20 cellular contexts compared by ENCODE assay signal in the genomic region with DNA sequence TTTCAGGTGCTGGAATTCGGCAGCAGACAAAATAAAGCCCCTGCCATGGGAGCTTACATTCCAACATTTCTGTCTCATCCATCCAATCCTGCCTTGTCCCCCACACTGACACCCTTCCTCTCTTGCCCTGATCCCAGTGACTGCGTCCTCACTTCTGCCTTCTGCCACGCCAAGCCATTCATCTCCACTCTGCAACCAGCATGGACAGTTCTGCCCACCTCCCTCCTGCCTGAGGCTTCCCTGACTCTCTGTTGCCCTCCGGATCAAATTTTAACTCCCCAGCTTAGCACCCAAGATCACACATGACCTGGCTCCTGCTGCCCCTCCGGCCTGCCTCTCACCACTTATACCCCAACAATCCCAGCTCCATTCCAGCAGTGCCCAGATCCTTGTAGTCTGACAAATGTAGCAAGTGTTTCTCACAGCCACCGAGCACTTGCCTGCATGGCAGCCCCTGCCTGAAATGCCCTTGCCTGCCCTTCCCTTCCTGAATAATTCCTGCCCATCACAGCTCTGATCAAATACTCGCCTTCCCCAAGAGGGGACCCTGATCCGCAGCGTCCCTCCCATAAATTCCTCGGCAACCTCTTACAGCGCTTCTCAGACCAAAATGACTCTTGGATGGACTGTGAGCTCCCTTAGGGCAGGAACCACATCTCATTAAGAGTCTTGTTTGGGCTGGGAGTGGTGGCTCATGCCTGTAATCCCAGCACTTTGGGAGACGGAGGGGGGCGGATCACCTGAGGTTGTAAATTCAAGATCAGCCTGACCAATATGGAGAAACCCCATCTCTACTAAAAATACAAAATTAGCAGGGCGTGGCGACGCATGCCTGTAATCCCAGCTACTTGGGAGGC. TPM values are rescaled to one million over a fixed set of nuclear protein-coding genes. Genes with fewer than 3 reads are reported as not detected.
A peak's percentile ranks its signal among the peaks of the same experiment; 100 is the strongest.
DNase-seq lines count a peak whose midpoint lies in the region; ATAC-seq and TF ChIP-seq lines count a peak whose summit lies in the region.
"Had no signal": no experiment of that assay in that cellular context is flagged by ENCODE, and none has a peak within 500 bp of the region (broad histone marks: within the 10 kb centered on the region; RNA-seq: fewer than 3 reads in every experiment).

No MANE protein-coding gene starts in this region.

- H3K27ac ChIP-seq in CD4-positive, alpha-beta T cell (ENCODE audit: low read depth, low read length) = no peak overlapping the region
- H3K27ac ChIP-seq: ascending aorta, colonic mucosa, sigmoid colon had no signal

- H3K27ac Mint-ChIP-seq in CD4-positive, alpha-beta T cell = peak overlapping the region; percentile 18
- H3K27ac Mint-ChIP-seq in T-cell (peak overlapping the region in 1 of 2 donors; percentile 12), nephron (peak overlapping the region; percentile 23 to 64 (median 29))
- H3K27ac Mint-ChIP-seq: activated CD4-positive, alpha-beta T cell treated with anti-CD3 and anti-CD28 coated beads for 36 hours had no signal

- H3K4me1 Mint-ChIP-seq in CD4-positive, alpha-beta T cell (ENCODE audit: low read depth) = peaks cover 11% of the 10 kb centered on the region
- H3K4me1 Mint-ChIP-seq in T-cell = peaks cover 16 to 23% (median 19%) of the 10 kb centered on the region in 3 donors
- H3K4me1 Mint-ChIP-seq in nephron = peaks cover 39% of the 10 kb centered on the region

- no peaks in the 10 kb centered on the region for H3K27me3 ChIP-seq in CD4-positive, alpha-beta T cell (ENCODE audit: control insufficient read depth, insufficient read depth, low read length)
- H3K27me3 ChIP-seq: ascending aorta, colonic mucosa, sigmoid colon had no signal

- intact Hi-C loops in CD4-positive, alpha-beta T cell (cut with DNase I, micrococcal nuclease) = no loop called here

- ATAC-seq in CD4-positive, alpha-beta T cell (ENCODE audit: poor library complexity) = no peak
- no peak for ATAC-seq in T-cell (replicated peaks in 1 of 4)
- ATAC-seq: activated CD4-positive, alpha-beta T cell treated with anti-CD3 and anti-CD28 coated beads for 36 hours; left cardiac atrium had no signal

- H3K4me3 Mint-ChIP-seq in CD4-positive, alpha-beta T cell = peak overlapping the region; percentile 74
- H3K4me3 Mint-ChIP-seq in T-cell = peak overlapping the region; percentile 17 to 43 (median 26)
- peak overlapping the region; percentile 10 to 39 (median 20) for H3K4me3 Mint-ChIP-seq in nephron
- H3K4me3 Mint-ChIP-seq: activated CD4-positive, alpha-beta T cell treated with anti-CD3 and anti-CD28 coated beads for 36 hours had no signal

- DNase-seq in CD4-positive, alpha-beta T cell = no peak
- DNase-seq in T-cell = no peak
- no peak for DNase-seq in GM13977 (ENCODE audit: low spot score)
- DNase-seq in stimulated activated CD4-positive, alpha-beta T cell treated with anti-CD3 and anti-CD28 coated beads, Interleukin-15, amount 100 ng/mL, for 24 hours = no peak
- no peak for DNase-seq in NCI-H2029 treated with DMSO at 0.1 percent for 48 hours (lab: John Stamatoyannopoulos, UW)
- DNase-seq: activated CD4-positive, alpha-beta T cell treated with anti-CD3 and anti-CD28 coated beads for 36 hours; activated gamma-delta T cell; colonic mucosa; DND-41; Kasumi-1; left cardiac atrium; midbrain; NCI-H1105 treated with DMSO at 0.1 percent for 48 hours; NCI-H748 treated with DMSO at 0.1 percent for 48 hours; OCI-M1; sigmoid colon; stimulated activated CD4-positive, alpha-beta T cell treated with anti-CD3 and anti-CD28 coated beads, Interleukin-2, amount 100 ng/mL, for 48 hours had no signal

- TF ChIP-seq CTCF in CD4-positive, alpha-beta T cell (IDR thresholded peaks at IDR 0.05) = no peak
- TF ChIP-seq CTCF in nephron (IDR thresholded peaks at IDR 0.05; ENCODE audit: unreplicated experiment in 3 of 3) = no peak
- TF ChIP-seq CTCF in GM13977 (IDR thresholded peaks at IDR 0.05; ENCODE audit: extremely low read depth, insufficient read depth, missing control alignments) = no peak

- no peaks in the 10 kb centered on the region for H3K36me3 Mint-ChIP-seq in CD4-positive, alpha-beta T cell (ENCODE audit: low read depth)
- H3K36me3 Mint-ChIP-seq in T-cell (no peaks in the 10 kb centered on the region), nephron (ENCODE audit: low read depth) (no peaks in the 10 kb centered on the region)

- H3K9me3 ChIP-seq in CD4-positive, alpha-beta T cell (ENCODE audit: control insufficient read depth, low read length) = no peaks in the 10 kb centered on the region
- H3K9me3 ChIP-seq: ascending aorta, colonic mucosa, sigmoid colon had no signal

- in situ Hi-C loops in GM13977 (cut with MboI; ENCODE audit: low pct_unique_long_range_greater_than_20kb, low sequenced_read_pairs, unreplicated experiment) = no loop called here

- CTCF ChIA-PET in CD4-positive, alpha-beta T cell (lab: Charles Lee) = no interaction called here
- CTCF ChIA-PET in T-cell (lab: Charles Lee) = interaction anchor here in 1 of 2 donors (0.5 kb wide), 1 partner anchor 895 kb away, joined by 5 read pairs; no protein-coding TSS in a partner anchor

- POLR2A ChIA-PET in CD4-positive, alpha-beta T cell (lab: Charles Lee) = no interaction called here
- POLR2A ChIA-PET in T-cell (lab: Charles Lee) = no interaction called here

- no peaks in the 10 kb centered on the region for H3K9me3 Mint-ChIP-seq in CD4-positive, alpha-beta T cell
- H3K9me3 Mint-ChIP-seq in T-cell (no peaks in the 10 kb centered on the region), nephron (no peaks in the 10 kb centered on the region)

- no peaks in the 10 kb centered on the region for H3K27me3 Mint-ChIP-seq in CD4-positive, alpha-beta T cell
- H3K27me3 Mint-ChIP-seq in T-cell (no peaks in the 10 kb centered on the region), nephron (ENCODE audit: low read depth) (peaks cover 4% of the 10 kb centered on the region)

RNA-seq across cellular contexts. Expression of a gene that starts 2.3 kb away (rescaled TPM):
- total RNA-seq in CD4-positive, alpha-beta T cell = under 1 TPM; 0.14 to 0.22 TPM
- total RNA-seq in T-cell = under 1 TPM; 0.18 to 0.30 (median 0.23) TPM
- total RNA-seq: ascending aorta had no signal

RNA-seq across cellular contexts. Expression of a gene that starts 3.2 kb away (rescaled TPM):
- 10 to 100 TPM; 17.0 to 18.4 TPM for total RNA-seq in CD4-positive, alpha-beta T cell
- 10 to 100 TPM; 17.2 to 25.7 (median 23.5) TPM for total RNA-seq in T-cell

RNA-seq across cellular contexts. Expression of a gene that starts 19.4 kb away (rescaled TPM):
- total RNA-seq in CD4-positive, alpha-beta T cell = 10 to 100 TPM; 16.0 to 16.8 TPM
- total RNA-seq in T-cell = 10 to 100 TPM; 18.2 to 39.3 (median 30.4) TPM
- total RNA-seq: osteocyte had no signal

RNA-seq across cellular contexts. Expression of a gene that starts 38.6 kb away (rescaled TPM):
- 10 to 100 TPM; 11.7 to 11.9 TPM for total RNA-seq in CD4-positive, alpha-beta T cell
- 10 to 100 TPM; 17.0 to 41.6 (median 34.9) TPM for total RNA-seq in T-cell

RNA-seq across cellular contexts. Expression of a gene that starts 43.9 kb away (rescaled TPM):
- under 1 TPM; 0.22 to 0.25 TPM for total RNA-seq in CD4-positive, alpha-beta T cell
- total RNA-seq in T-cell = under 1 TPM; 0.10 to 0.65 (median 0.32) TPM

Comparison
In these comparisons a context has a peak if more than half of its experiments do, and no peak if none do; other contexts are left out.
1. H3K4me3 Mint-ChIP-seq: peak in every context shown above with its lines; median percentile 74 in CD4-positive, alpha-beta T cell; 26 in T-cell; 20 in nephron.